In genomic region chr2:83742117-83742782, GRCh38 we compare ENCODE assay signal across 14 cellular contexts.
DNase-seq lines count a peak whose midpoint lies in the region; ATAC-seq and TF ChIP-seq lines count a peak whose summit lies in the region.
"Had no signal": no experiment of that assay in that cellular context is flagged by ENCODE, and none has a peak within 500 bp of the region (broad histone marks: within the 10 kb centered on the region; RNA-seq: fewer than 3 reads in every experiment).

No MANE protein-coding gene starts in this region.

- peaks cover 0 to 10% (median 0%) of the 10 kb centered on the region in 3 donors for H3K9me3 ChIP-seq in body of pancreas
- H3K9me3 ChIP-seq in heart left ventricle = peaks cover 0 to 21% (median 0%) of the 10 kb centered on the region in 12 donors
- H3K9me3 ChIP-seq in aorta (ENCODE audit: control insufficient read depth, low read length) = peaks cover 2% of the 10 kb centered on the region
- H3K9me3 ChIP-seq: thoracic aorta had no signal

- H3K27ac ChIP-seq in body of pancreas = no peak overlapping the region
- H3K27ac ChIP-seq in heart left ventricle = no peak overlapping the region
- no peak overlapping the region for H3K27ac ChIP-seq in aorta (ENCODE audit: low read depth in 1 of 2, low read length in 2 of 2)
- H3K27ac ChIP-seq: esophagus muscularis mucosa, thoracic aorta had no signal

- 39 to 42% methylated on average over 2 of the region's 2 CpGs for WGBS in body of pancreas, 2 donors
- 25 to 45% (median 35%) methylated on average over 2 of the region's 2 CpGs for WGBS in heart left ventricle, 4 donors
- WGBS in aorta, 2 donors = 4% methylated on average over 2 of the region's 2 CpGs

- H3K36me3 ChIP-seq in body of pancreas (replicated peaks in 1 of 2; ENCODE audit: insufficient read depth in 1 of 2, low read depth in 2 of 2) (no peaks in the 10 kb centered on the region), heart left ventricle (no peaks in the 10 kb centered on the region), aorta (ENCODE audit: control insufficient read depth in 1 of 2, insufficient read depth in 2 of 2, low read length in 1 of 2) (no peaks in the 10 kb centered on the region)
- H3K36me3 ChIP-seq: esophagus muscularis mucosa, thoracic aorta had no signal

- H3K4me3 ChIP-seq in body of pancreas (no peak overlapping the region), heart left ventricle (no peak overlapping the region), aorta (ENCODE audit: low read length in 2 of 2) (no peak overlapping the region)
- H3K4me3 ChIP-seq: esophagus muscularis mucosa, thoracic aorta had no signal

- no peaks in the 10 kb centered on the region for H3K4me1 ChIP-seq in body of pancreas
- H3K4me1 ChIP-seq in heart left ventricle = peaks cover 0 to 4% (median 0%) of the 10 kb centered on the region in 12 donors
- no peaks in the 10 kb centered on the region for H3K4me1 ChIP-seq in aorta (ENCODE audit: control insufficient read depth in 1 of 2, insufficient read depth in 2 of 2, low read length in 2 of 2)
- H3K4me1 ChIP-seq: esophagus muscularis mucosa had no signal

- DNase-seq in Right ventricle myocardium inferior (ENCODE audit: missing footprints) (peak; percentile 55), cardiac septum (ENCODE audit: low spot score) (no peak), body of pancreas (peak in 3 of 4 donors; percentile 3 to 13 (median 8)), heart left ventricle (peak in 4 of 5 donors; percentile 8 to 69 (median 43)), aorta (no peak), COR-L47 (lab: John Stamatoyannopoulos, UW) (no peak)
- DNase-seq: activated B cell treated with CpG ODN at 0.5 μM for 24 hours; activated naive CD4-positive, alpha-beta T cell treated with anti-CD3 and anti-CD28 coated beads, Interleukin-2, amount 50 U/mL, for 16 hours; NCI-H524; T-helper 1 cell had no signal

- no peaks in the 10 kb centered on the region for H3K27me3 ChIP-seq in body of pancreas
- no peaks in the 10 kb centered on the region for H3K27me3 ChIP-seq in heart left ventricle
- H3K27me3 ChIP-seq in aorta (ENCODE audit: control insufficient read depth in 1 of 2, insufficient read depth in 2 of 2, low read length in 1 of 2) = no peaks in the 10 kb centered on the region
- H3K27me3 ChIP-seq: esophagus muscularis mucosa had no signal

- intact Hi-C loops in Right ventricle myocardium inferior (cut with DNase I) = no loop called here
- intact Hi-C loops in cardiac septum (cut with DNase I) = no loop called here
- intact Hi-C loops in body of pancreas (cut with DNase I) = no loop called here
- intact Hi-C loops in heart left ventricle (cut with DNase I) = no loop called here
- intact Hi-C loops in aorta (cut with DNase I) = no loop called here

- ATAC-seq in Right ventricle myocardium inferior (peak; percentile 89), body of pancreas (no peak), heart left ventricle (peak in 3 of 4 donors; percentile 26 to 61 (median 34)), aorta (ENCODE audit: low FRiP score) (peak; percentile 54), GM21737 (IDR thresholded peaks at IDR 0.05; ENCODE audit: unreplicated experiment) (no peak), GM19328 (IDR thresholded peaks at IDR 0.05; ENCODE audit: unreplicated experiment) (no peak)

- TF ChIP-seq CTCF in body of pancreas (IDR thresholded peaks at IDR 0.05) (no peak), heart left ventricle (IDR thresholded peaks at IDR 0.05) (no peak)

- TF ChIP-seq POLR2A in body of pancreas (IDR thresholded peaks at IDR 0.05) (no peak), heart left ventricle (IDR thresholded peaks at IDR 0.05) (no peak)

Comparison
In these comparisons a context has a peak if more than half of its experiments do, and no peak if none do; other contexts are left out.
1. DNase-seq: peak in Right ventricle myocardium inferior (single experiment), body of pancreas (3 of 4) and heart left ventricle (4 of 5); none in cardiac septum (single experiment), aorta (0 of 2) and COR-L47 (single experiment).
2. ATAC-seq: peak in Right ventricle myocardium inferior (single experiment), heart left ventricle (3 of 4) and aorta (single experiment); none in body of pancreas (single experiment), GM21737 (single experiment) and GM19328 (single experiment).